In genomic region chr4:212438-213174, GRCh38 we compare ENCODE assay signal across 9 cellular contexts.
DNase-seq lines count a peak whose midpoint lies in the region; TF ChIP-seq lines count a peak whose summit lies in the region.
"Had no signal": no experiment of that assay in that cellular context is flagged by ENCODE, and none has a peak within 500 bp of the region (broad histone marks: within the 10 kb centered on the region; RNA-seq: fewer than 3 reads in every experiment).

No MANE protein-coding gene starts in this region.

- H3K27ac ChIP-seq in A673 (ENCODE audit: low read depth, low read length, poor library complexity, severe bottlenecking) (peak overlapping the region; percentile 56), Peyer's patch (peak overlapping the region in 3 of 4 donors; percentile 30 to 70 (median 62)), tibial nerve (peak overlapping the region in 2 of 4 donors; percentile 58 to 65)

- H3K9me3 Mint-ChIP-seq in activated CD4-positive, alpha-beta memory T cell treated with anti-CD3 and anti-CD28 coated beads, Interleukin-2, amount 10 ng/mL, durations not matched to agents 7 days and 5 days, result peaks cover 49% of the 10 kb centered on the region
- peaks cover 61% of the 10 kb centered on the region for H3K9me3 Mint-ChIP-seq in T-helper 2 cell treated with Interferon-gamma antibody and Interleukin-4, amounts not matched to agents 5 μg/mL and 100 μg/mL, for 36 hours

- BruUV-seq in A673 (replicated peaks; lab: Mats Ljungman, UMichigan), result no TSS peak

- H3K4me1 ChIP-seq in A673 (ENCODE audit: insufficient read depth, low read length, poor library complexity, severe bottlenecking), result no peaks in the 10 kb centered on the region
- peaks cover 0 to 5% (median 0%) of the 10 kb centered on the region in 4 donors for H3K4me1 ChIP-seq in Peyer's patch
- H3K4me1 ChIP-seq in tibial nerve, result peaks cover 0 to 5% (median 0%) of the 10 kb centered on the region in 4 donors

- H3K27me3 ChIP-seq in A673 (replicated peaks; ENCODE audit: insufficient read depth, low read depth, low read length, poor library complexity), result no peaks in the 10 kb centered on the region
- no peaks in the 10 kb centered on the region for H3K27me3 ChIP-seq in Peyer's patch
- H3K27me3 ChIP-seq in tibial nerve, result no peaks in the 10 kb centered on the region

- POLR2A ChIA-PET in A673 (lab: Charles Lee; ENCODE audit: low non-redundant PET), result no interaction called here
- POLR2A ChIA-PET in activated CD4-positive, alpha-beta memory T cell treated with anti-CD3 and anti-CD28 coated beads, Interleukin-2, amount 10 ng/mL, durations not matched to agents 7 days and 5 days (lab: Charles Lee), result no interaction called here

- TF ChIP-seq CTCF in A673 (conservative IDR thresholded peaks at IDR 0.05; ENCODE audit: low read depth, low read length) (no peak), Peyer's patch (IDR thresholded peaks at IDR 0.05) (no peak), tibial nerve (IDR thresholded peaks at IDR 0.05) (no peak)

- CTCF ChIA-PET in A673 (lab: Charles Lee), result no interaction called here
- CTCF ChIA-PET in activated CD4-positive, alpha-beta memory T cell treated with anti-CD3 and anti-CD28 coated beads, Interleukin-2, amount 10 ng/mL, durations not matched to agents 7 days and 5 days (lab: Charles Lee), result no interaction called here

- DNase-seq in A673 (ENCODE audit: low spot score) (peak; percentile 70), Peyer's patch (peak in 1 of 3 donors; percentile 53), fibroblast of gingiva (ENCODE audit: low read depth) (peak; percentile 86), middle frontal gyrus (ENCODE audit: extremely low spot score, low spot score) (peak; percentile 64), tibial nerve (ENCODE audit: low spot score in 2 of 2) (peak in 1 of 2 donors; percentile 40), SIG-M5 treated with dmso at 0.1 percent for 504 hours (lab: John Stamatoyannopoulos, UW; ENCODE audit: unreplicated experiment) (no peak)
- DNase-seq in activated CD4-positive, alpha-beta memory T cell treated with anti-CD3 and anti-CD28 coated beads, Interleukin-2, amount 10 ng/mL, durations not matched to agents 7 days and 5 days, result no peak
- DNase-seq in T-helper 2 cell treated with Interferon-gamma antibody and Interleukin-4, amounts not matched to agents 5 μg/mL and 100 μg/mL, for 36 hours (ENCODE audit: low spot score), result no peak

- intact Hi-C loops in A673 (cut with micrococcal nuclease; ENCODE audit: unreplicated experiment), result no loop called here

- H3K27ac Mint-ChIP-seq in activated CD4-positive, alpha-beta memory T cell treated with anti-CD3 and anti-CD28 coated beads, Interleukin-2, amount 10 ng/mL, durations not matched to agents 7 days and 5 days, result no peak overlapping the region
- no peak overlapping the region for H3K27ac Mint-ChIP-seq in T-helper 2 cell treated with Interferon-gamma antibody and Interleukin-4, amounts not matched to agents 5 μg/mL and 100 μg/mL, for 36 hours
- H3K27ac Mint-ChIP-seq: T-helper 1 cell treated with Interleukin-12 subunit alpha and Interleukin-12 subunit beta and Interleukin-4 antibody, amounts not matched to agents 30 μg/mL and 1 μg/mL, for 36 hours had no signal

- H3K36me3 Mint-ChIP-seq in activated CD4-positive, alpha-beta memory T cell treated with anti-CD3 and anti-CD28 coated beads, Interleukin-2, amount 10 ng/mL, durations not matched to agents 7 days and 5 days (ENCODE audit: low read depth), result peaks cover 19% of the 10 kb centered on the region
- H3K36me3 Mint-ChIP-seq in T-helper 2 cell treated with Interferon-gamma antibody and Interleukin-4, amounts not matched to agents 5 μg/mL and 100 μg/mL, for 36 hours (ENCODE audit: low read depth), result peaks cover 5% of the 10 kb centered on the region

- peak in 1 of 2 donors; percentile 49 for TF ChIP-seq EP300 in tibial nerve (IDR thresholded peaks at IDR 0.05)

- WGBS in tibial nerve, 2 donors, result 6 to 9% methylated on average over 15 to 49 of the region's 57 CpGs

- H3K9me3 ChIP-seq in A673 (ENCODE audit: low read depth, low read length, poor library complexity, severe bottlenecking), result peaks cover 3% of the 10 kb centered on the region
- H3K9me3 ChIP-seq in Peyer's patch, result peaks cover 0 to 23% (median 0%) of the 10 kb centered on the region in 4 donors
- peaks cover 0 to 56% (median 0%) of the 10 kb centered on the region in 4 donors for H3K9me3 ChIP-seq in tibial nerve

- no peak overlapping the region for H3K4me3 Mint-ChIP-seq in activated CD4-positive, alpha-beta memory T cell treated with anti-CD3 and anti-CD28 coated beads, Interleukin-2, amount 10 ng/mL, durations not matched to agents 7 days and 5 days
- no peak overlapping the region for H3K4me3 Mint-ChIP-seq in T-helper 2 cell treated with Interferon-gamma antibody and Interleukin-4, amounts not matched to agents 5 μg/mL and 100 μg/mL, for 36 hours
- H3K4me3 Mint-ChIP-seq: T-helper 1 cell treated with Interleukin-12 subunit alpha and Interleukin-12 subunit beta and Interleukin-4 antibody, amounts not matched to agents 30 μg/mL and 1 μg/mL, for 36 hours had no signal

- H3K4me3 ChIP-seq in A673 (ENCODE audit: low read depth, low read length, poor library complexity, severe bottlenecking), result peak overlapping the region; percentile 47
- H3K4me3 ChIP-seq in Peyer's patch, result peak overlapping the region; percentile 14 to 58 (median 34)
- H3K4me3 ChIP-seq in tibial nerve, result peak overlapping the region; percentile 40 to 58 (median 44)

- peaks cover 13% of the 10 kb centered on the region for H3K4me1 Mint-ChIP-seq in activated CD4-positive, alpha-beta memory T cell treated with anti-CD3 and anti-CD28 coated beads, Interleukin-2, amount 10 ng/mL, durations not matched to agents 7 days and 5 days
- no peaks in the 10 kb centered on the region for H3K4me1 Mint-ChIP-seq in T-helper 2 cell treated with Interferon-gamma antibody and Interleukin-4, amounts not matched to agents 5 μg/mL and 100 μg/mL, for 36 hours (ENCODE audit: low read depth)

- H3K36me3 ChIP-seq in A673 (ENCODE audit: insufficient read depth, low read length, poor library complexity, severe bottlenecking) (no peaks in the 10 kb centered on the region), Peyer's patch (no peaks in the 10 kb centered on the region), tibial nerve (peaks cover 0 to 41% (median 0%) of the 10 kb centered on the region in 3 donors)

- no peaks in the 10 kb centered on the region for H3K27me3 Mint-ChIP-seq in activated CD4-positive, alpha-beta memory T cell treated with anti-CD3 and anti-CD28 coated beads, Interleukin-2, amount 10 ng/mL, durations not matched to agents 7 days and 5 days
- H3K27me3 Mint-ChIP-seq in T-helper 2 cell treated with Interferon-gamma antibody and Interleukin-4, amounts not matched to agents 5 μg/mL and 100 μg/mL, for 36 hours (ENCODE audit: low read depth), result no peaks in the 10 kb centered on the region

- TF ChIP-seq POLR2A in Peyer's patch (IDR thresholded peaks at IDR 0.05) (peak in 1 of 2 donors; percentile 14), tibial nerve (IDR thresholded peaks at IDR 0.05) (peak in 1 of 2 donors; percentile 49)

Comparison
In these comparisons a context has a peak if more than half of its experiments do, and no peak if none do; other contexts are left out.
1. DNase-seq: peak in A673 (single experiment), fibroblast of gingiva (single experiment) and middle frontal gyrus (single experiment); none in activated CD4-positive, alpha-beta memory T cell treated with anti-CD3 and anti-CD28 coated beads, Interleukin-2, amount 10 ng/mL, durations not matched to agents 7 days and 5 days (single experiment), T-helper 2 cell treated with Interferon-gamma antibody and Interleukin-4, amounts not matched to agents 5 μg/mL and 100 μg/mL, for 36 hours (single experiment) and SIG-M5 treated with dmso at 0.1 percent for 504 hours (single experiment).
2. Peak in every context shown above with its lines, with median percentiles within 50 percentile points of each other: H3K4me3 ChIP-seq.